ENCODE assay signal across 19 cellular contexts in the genomic region with DNA sequence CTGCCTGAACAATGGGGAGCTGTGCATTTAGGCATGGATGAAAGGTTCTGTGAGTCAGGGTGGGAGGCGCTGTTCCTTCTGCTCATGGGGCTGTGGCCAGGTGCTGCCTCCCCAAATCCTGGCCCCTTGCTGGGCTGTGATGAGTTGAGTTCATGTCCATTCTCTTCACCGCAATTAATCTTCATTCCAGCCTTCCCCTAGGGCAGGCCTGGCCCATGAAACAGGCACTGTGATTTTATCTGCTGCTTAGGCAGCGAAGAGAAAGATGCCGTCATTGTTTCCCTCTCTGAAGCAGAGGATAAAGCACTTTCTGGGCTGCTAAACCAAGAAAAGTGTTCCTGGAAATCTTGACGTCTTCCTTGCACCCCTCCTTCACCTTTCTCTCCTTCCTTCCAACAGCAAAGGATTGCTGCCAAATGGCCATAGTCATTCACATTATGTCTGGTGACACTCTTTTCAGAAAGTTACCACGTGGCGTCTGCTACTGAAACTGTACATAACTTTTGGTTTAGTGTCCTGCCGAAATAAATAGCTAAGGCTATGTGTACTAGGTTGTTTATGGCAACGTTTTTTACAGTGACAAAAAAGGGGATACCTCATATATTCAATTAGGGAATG.
A peak's percentile ranks its signal among the peaks of the same experiment; 100 is the strongest.
DNase-seq lines count a peak whose midpoint lies in the region; ATAC-seq and TF ChIP-seq lines count a peak whose summit lies in the region.
"Had no signal": no experiment of that assay in that cellular context is flagged by ENCODE, and none has a peak within 500 bp of the region (broad histone marks: within the 10 kb centered on the region; RNA-seq: fewer than 3 reads in every experiment).

No MANE protein-coding gene starts in this region.

- H3K27ac Mint-ChIP-seq in nephron: peak overlapping the region; percentile 7 to 49 (median 27)
- H3K27ac Mint-ChIP-seq: CD8-positive, alpha-beta memory T cell had no signal

- peaks cover 28% of the 10 kb centered on the region for H3K4me1 Mint-ChIP-seq in nephron

- no peaks in the 10 kb centered on the region for H3K79me2 ChIP-seq in fibroblast of lung (ENCODE audit: control insufficient read depth, insufficient read depth, low read length)

- H3K27me3 ChIP-seq in left ventricle myocardium inferior (ENCODE audit: low read depth): no peaks in the 10 kb centered on the region
- no peaks in the 10 kb centered on the region for H3K27me3 ChIP-seq in fibroblast of lung (ENCODE audit: control insufficient read depth, insufficient read depth, low read length)
- H3K27me3 ChIP-seq: BLaER1 had no signal

- peaks cover 13% of the 10 kb centered on the region for H3K9me3 Mint-ChIP-seq in nephron

- intact Hi-C loops in left ventricle myocardium inferior (cut with micrococcal nuclease): no loop called here
- intact Hi-C loops in left ventricle myocardium superior (cut with micrococcal nuclease): no loop called here

- DNase-seq in left ventricle myocardium inferior (no peak), left ventricle myocardium superior (no peak), fibroblast of lung (ENCODE audit: low read depth in 2 of 2) (peak; percentile 49 to 55), GM10266 (ENCODE audit: extremely low spot score) (no peak), NCI-H2107 (lab: John Stamatoyannopoulos, UW) (no peak)
- DNase-seq in stimulated activated CD4-positive, alpha-beta T cell treated with anti-CD3 and anti-CD28 coated beads, Interleukin-15, amount 100 ng/mL, for 24 hours: no peak
- no peak for DNase-seq in stimulated activated CD4-positive, alpha-beta T cell treated with anti-CD3 and anti-CD28 coated beads, Interleukin-2, amount 100 ng/mL, for 48 hours
- DNase-seq: 8988T; CD8-positive, alpha-beta memory T cell; DMS79; NCI-H1436 treated with DMSO at 0.1 percent for 48 hours; NCI-H2081; NCI-H510A treated with DMSO at 0.1 percent for 48 hours; NCI-H82; PC-3 had no signal

- H3K36me3 Mint-ChIP-seq in nephron (ENCODE audit: low read depth): no peaks in the 10 kb centered on the region
- H3K36me3 Mint-ChIP-seq: CD8-positive, alpha-beta memory T cell had no signal

- no peak overlapping the region for H3K4me3 Mint-ChIP-seq in nephron
- H3K4me3 Mint-ChIP-seq: CD8-positive, alpha-beta memory T cell had no signal

- H3K36me3 ChIP-seq in left ventricle myocardium inferior (no peaks in the 10 kb centered on the region), fibroblast of lung (ENCODE audit: control insufficient read depth, insufficient read depth, low read length) (no peaks in the 10 kb centered on the region)
- H3K36me3 ChIP-seq: BLaER1 had no signal

- no peaks in the 10 kb centered on the region for H4K20me1 ChIP-seq in fibroblast of lung (ENCODE audit: control insufficient read depth, extremely low read depth, insufficient read depth, low read length)
- H4K20me1 ChIP-seq: BLaER1 had no signal

- peak overlapping the region; percentile 70 for H3K27ac ChIP-seq in left ventricle myocardium inferior (replicated peaks)
- H3K27ac ChIP-seq in fibroblast of lung (ENCODE audit: insufficient read depth, low read length): no peak overlapping the region
- H3K27ac ChIP-seq: BLaER1, KMS-11 had no signal

- no peak overlapping the region for H3K4me3 ChIP-seq in left ventricle myocardium inferior
- H3K4me3 ChIP-seq in fibroblast of lung (replicated peaks in 1 of 4; ENCODE audit: control extremely low read depth in 1 of 4, insufficient read depth in 1 of 4, low read depth in 3 of 4, low read length in 4 of 4): no peak overlapping the region
- H3K4me3 ChIP-seq: BLaER1 had no signal

- H3K27me3 Mint-ChIP-seq in nephron (ENCODE audit: low read depth): no peaks in the 10 kb centered on the region

- ATAC-seq in left ventricle myocardium superior: no peak
- ATAC-seq: HCT116, PC-3 had no signal

- H3K9ac ChIP-seq in fibroblast of lung (ENCODE audit: insufficient read depth, low read length): no peak overlapping the region
- H3K9ac ChIP-seq: BLaER1, KMS-11 had no signal

- H2AFZ ChIP-seq in fibroblast of lung (ENCODE audit: low read length): peak overlapping the region; percentile 8

- H3K9me3 ChIP-seq in left ventricle myocardium inferior (replicated peaks): peaks cover 7% of the 10 kb centered on the region
- no peaks in the 10 kb centered on the region for H3K9me3 ChIP-seq in fibroblast of lung (ENCODE audit: control insufficient read depth, insufficient read depth, low read depth, low read length)

- H3K4me1 ChIP-seq in left ventricle myocardium inferior: peaks cover 44% of the 10 kb centered on the region
- peaks cover 7% of the 10 kb centered on the region for H3K4me1 ChIP-seq in fibroblast of lung (ENCODE audit: control insufficient read depth, extremely low read depth, insufficient read depth, low read length)

- TF ChIP-seq CTCF in left ventricle myocardium inferior (IDR thresholded peaks at IDR 0.05; ENCODE audit: borderline replicate concordance) (no peak), fibroblast of lung (conservative IDR thresholded peaks at IDR 0.05 in 1 of 2, IDR thresholded peaks at IDR 0.05 in 1 of 2; ENCODE audit: low read depth in 1 of 2, low read length in 2 of 2) (no peak), nephron (IDR thresholded peaks at IDR 0.05; ENCODE audit: unreplicated experiment in 3 of 3) (no peak), GM10266 (IDR thresholded peaks at IDR 0.05; ENCODE audit: control insufficient read depth, insufficient read depth, low read depth, missing control alignments) (no peak)

- no peak overlapping the region for H3K4me2 ChIP-seq in fibroblast of lung (ENCODE audit: extremely low read depth, insufficient read depth, low read length)
- H3K4me2 ChIP-seq: BLaER1, KMS-11 had no signal

Comparison
In these comparisons a context has a peak if more than half of its experiments do, and no peak if none do; other contexts are left out.
1. DNase-seq: peak in fibroblast of lung (2 of 2); none in left ventricle myocardium inferior (single experiment), left ventricle myocardium superior (single experiment), stimulated activated CD4-positive, alpha-beta T cell treated with anti-CD3 and anti-CD28 coated beads, Interleukin-15, amount 100 ng/mL, for 24 hours (single experiment), stimulated activated CD4-positive, alpha-beta T cell treated with anti-CD3 and anti-CD28 coated beads, Interleukin-2, amount 100 ng/mL, for 48 hours (0 of 2), GM10266 (single experiment) and NCI-H2107 (single experiment).